Comparison of ENCODE assay signal across 14 cellular contexts in genomic region chr18:46630160-46630559, GRCh38. TPM values are rescaled to one million over a fixed set of nuclear protein-coding genes. Genes with fewer than 3 reads are reported as not detected.
DNase-seq lines count a peak whose midpoint lies in the region; ATAC-seq, FAIRE-seq and TF ChIP-seq lines count a peak whose summit lies in the region.
"Had no signal": no experiment of that assay in that cellular context is flagged by ENCODE, and none has a peak within 500 bp of the region (broad histone marks: within the 10 kb centered on the region; RNA-seq: fewer than 3 reads in every experiment).

No MANE protein-coding gene starts in this region.

- no peak for TF ChIP-seq POLR2A in H54 (IDR thresholded peaks at IDR 0.05; ENCODE audit: low read depth, low read length)

- no peak for TF ChIP-seq CTCF in foreskin keratinocyte (conservative IDR thresholded peaks at IDR 0.05)

- H3K9me3 ChIP-seq in GM23248 (ENCODE audit: low read depth): no peaks in the 10 kb centered on the region
- H3K9me3 ChIP-seq: sigmoid colon had no signal

- no peaks in the 10 kb centered on the region for H3K36me3 ChIP-seq in GM23248 (ENCODE audit: low read depth)
- H3K36me3 ChIP-seq: sigmoid colon had no signal

- H3K4me2 ChIP-seq in GM23248 (ENCODE audit: unreplicated experiment): no peak overlapping the region

- H3K9ac ChIP-seq in GM23248: no peak overlapping the region

- no peaks in the 10 kb centered on the region for H3K79me2 ChIP-seq in GM23248 (ENCODE audit: insufficient read depth)

- H3K27me3 ChIP-seq in GM23248 (replicated peaks; ENCODE audit: insufficient read depth) (0 out of 2 replicates have a peak, but pooled peaks cover 4% of the 10 kb centered on the region), foreskin keratinocyte (peaks cover 5% of the 10 kb centered on the region)
- H3K27me3 ChIP-seq: sigmoid colon had no signal

- WGBS in GM23248 (ENCODE audit: low coverage in 1 of 2, low lambda C conversion rate in 2 of 2, missing lambda C conversion rate in 2 of 2), 2 experiments: 13 to 21% methylated on average over 4 of the region's 4 CpGs

- H3K27ac ChIP-seq in GM23248: no peak overlapping the region
- no peak overlapping the region for H3K27ac ChIP-seq in foreskin keratinocyte
- H3K27ac ChIP-seq: sigmoid colon had no signal

- no peak overlapping the region for H3K4me3 ChIP-seq in GM23248
- H3K4me3 ChIP-seq: sigmoid colon had no signal

- no peak for FAIRE-seq in H54 (lab: Jason Lieb, UNC)

- in situ Hi-C loops in GM23248 (cut with MboI): no loop called here

- H4K20me1 ChIP-seq in GM23248 (ENCODE audit: insufficient read depth): no peaks in the 10 kb centered on the region

- no peaks in the 10 kb centered on the region for H3F3A ChIP-seq in GM23248 (ENCODE audit: insufficient read depth)

- no peak overlapping the region for H2AFZ ChIP-seq in GM23248

- DNase-seq in Daoy (ENCODE audit: low read depth) (peak; percentile 38), GM23248 (peak; percentile 24), RPMI7951 (ENCODE audit: low read depth) (peak; percentile 58), foreskin keratinocyte (peak in 1 of 2 donors; percentile 19), H54 (ENCODE audit: insufficient read length, low spot score) (no peak), NCI-H524 (lab: John Stamatoyannopoulos, UW) (no peak)
- DNase-seq: aorta, naive B cell, NCI-H2227 treated with DMSO at 0.1 percent for 48 hours, sigmoid colon, substantia nigra had no signal

- peak; percentile 13 for ATAC-seq in foreskin keratinocyte
- no peak for ATAC-seq in HG03135 (IDR thresholded peaks at IDR 0.05; ENCODE audit: unreplicated experiment)
- ATAC-seq: CD8-positive, alpha-beta T cell had no signal

- H3K4me1 ChIP-seq in GM23248 (ENCODE audit: insufficient read depth) (no peaks in the 10 kb centered on the region), foreskin keratinocyte (no peaks in the 10 kb centered on the region)
- H3K4me1 ChIP-seq: sigmoid colon had no signal

- no peaks in the 10 kb centered on the region for H3K9me2 ChIP-seq in GM23248 (ENCODE audit: insufficient read depth)

RNA-seq across cellular contexts. Expression of gene LOXHD1, which starts 26.9 kb away (rescaled TPM):
- total RNA-seq in Daoy (2014; rRNA removed; shearing (Covaris generic)): not detected in 2 replicates
- total RNA-seq in GM23248 (2014; rRNA removed; shearing (Covaris generic)): not detected in 2 replicates
- polyA plus RNA-seq in GM23248 (2016; fragmentation: Nextera tagmentation; extraction: Ambion mirVana): not detected in 2 replicates
- total RNA-seq in RPMI7951 (2014; rRNA removed; shearing (Covaris generic)): not detected in 2 replicates
- total RNA-seq in foreskin keratinocyte: not detected in 2 replicates
- not detected in 2 replicates for polyA plus RNA-seq in foreskin keratinocyte
- total RNA-seq: T-helper 2 cell treated with Interferon-gamma antibody and Interleukin-4, amounts not matched to agents 100 ng/mL and 5 ng/mL, for 36 hours had no signal
- polyA plus RNA-seq: aorta had no signal

Comparison
In these comparisons a context has a peak if more than half of its experiments do, and no peak if none do; other contexts are left out.
1. DNase-seq: peak in Daoy (single experiment), GM23248 (single experiment) and RPMI7951 (single experiment); none in H54 (single experiment) and NCI-H524 (0 of 2).